1 cellular context compared by ENCODE assay signal in genomic region chr22:19896665-19897355, GRCh38.
TF ChIP-seq lines count a peak whose summit lies in the region.

No MANE protein-coding gene starts in this region.

TF ChIP-seq in K562, 482 proteins besides CTCF, POLR2A, EP300 and RAD21 (continued from another document):
- peak in 1 of 3 experiments; percentile 36; a peak in 1 of 6 replicates for TF ChIP-seq ZBTB11 (CRISPR knock-in tag; IDR thresholded peaks at IDR 0.05)
- TF ChIP-seq HDGF (IDR thresholded peaks at IDR 0.05): 0 out of 2 replicates have a peak, but pooled peaks have one; percentile 47
- no peak for TF ChIP-seq ZBTB9 (CRISPR knock-in tag; IDR thresholded peaks at IDR 0.05)
- TF ChIP-seq PHF8 (IDR thresholded peaks at IDR 0.05; ENCODE audit: borderline replicate concordance, low read length): peak; percentile 9; the same call in 1 of the 2 replicates
- no peak for TF ChIP-seq HDAC1 (IDR thresholded peaks at IDR 0.05)
- no peak for TF ChIP-seq NUFIP1 (IDR thresholded peaks at IDR 0.05; ENCODE audit: partially characterized antibody)
- TF ChIP-seq ZNF133 (CRISPR knock-in tag; IDR thresholded peaks at IDR 0.05): peak; percentile 67; the same call in 1 of the 2 replicates
- TF ChIP-seq ZNF324 (CRISPR knock-in tag; IDR thresholded peaks at IDR 0.05): no peak
- TF ChIP-seq ELF4 (CRISPR knock-in tag; IDR thresholded peaks at IDR 0.05): peak; percentile 67; the same call in 1 of the 2 replicates
- 0 out of 2 replicates have a peak, but pooled peaks have one; percentile 12 for TF ChIP-seq TSHZ1 (CRISPR knock-in tag; IDR thresholded peaks at IDR 0.05)
- TF ChIP-seq THRB (CRISPR knock-in tag; conservative IDR thresholded peaks at IDR 0.05): peak; percentile 56; the same call in 1 of the 2 replicates
- TF ChIP-seq E2F3 (CRISPR knock-in tag; IDR thresholded peaks at IDR 0.05): no peak
- TF ChIP-seq SRF (CRISPR knock-in tag; IDR thresholded peaks at IDR 0.05): 0 out of 4 replicates have a peak, but pooled peaks of 1 of the 2 experiments have one; percentile 64
- no peak for TF ChIP-seq TFAM (CRISPR knock-in tag; conservative IDR thresholded peaks at IDR 0.05)
- TF ChIP-seq BACH1 (tag; IDR thresholded peaks at IDR 0.05): no peak
- TF ChIP-seq ZBTB7A (IDR thresholded peaks at IDR 0.05; ENCODE audit: borderline replicate concordance, control insufficient read depth, low read depth, low read length): 0 out of 2 replicates have a peak, but pooled peaks have one; percentile 45
- TF ChIP-seq MAZ (CRISPR knock-in tag; conservative IDR thresholded peaks at IDR 0.05 in 1 of 2, IDR thresholded peaks at IDR 0.05 in 1 of 2): 0 out of 4 replicates have a peak, but pooled peaks of 1 of the 2 experiments have one; percentile 35
